ENCODE assay signal across 31 cellular contexts in genomic region chr20:50237349-50237748, GRCh38. TPM values are rescaled to one million over a fixed set of nuclear protein-coding genes. Genes with fewer than 3 reads are reported as not detected.
DNase-seq lines count a peak whose midpoint lies in the region; ATAC-seq and TF ChIP-seq lines count a peak whose summit lies in the region.
"Had no signal": no experiment of that assay in that cellular context is flagged by ENCODE, and none has a peak within 500 bp of the region (broad histone marks: within the 10 kb centered on the region; RNA-seq: fewer than 3 reads in every experiment).

No MANE protein-coding gene starts in this region.

- no TSS peak for BruUV-seq in mammary epithelial cell (replicated peaks; lab: Mats Ljungman, UMichigan)

- no peak overlapping the region for H3K14ac ChIP-seq in H9 (ENCODE audit: insufficient read depth, low read length)

- H2BK5ac ChIP-seq in H9 (ENCODE audit: insufficient read length, low read length) = no peak overlapping the region

- no peaks in the 10 kb centered on the region for H3K79me1 ChIP-seq in H9 (ENCODE audit: insufficient read depth, low read depth, low read length, poor library complexity, severe bottlenecking)

- H3K56ac ChIP-seq in H9 (ENCODE audit: insufficient read length, low read depth, low read length) = no peak overlapping the region

- H3K4ac ChIP-seq in H9 (ENCODE audit: low read depth, low read length) = no peak overlapping the region

- H2BK15ac ChIP-seq in H9 (ENCODE audit: low read depth, low read length) = no peak overlapping the region

- intact Hi-C loops in mammary epithelial cell (cut with micrococcal nuclease) (no loop called here), lower lobe of right lung (cut with DNase I) (no loop called here)

- H3K79me2 ChIP-seq in mammary epithelial cell (ENCODE audit: insufficient read depth, low read length) (no peaks in the 10 kb centered on the region), H9 (ENCODE audit: insufficient read depth, low read length) (no peaks in the 10 kb centered on the region)
- H3K79me2 ChIP-seq: hepatocyte had no signal

- dilution Hi-C loops in mammary epithelial cell (cut with HindIII; ENCODE audit: low sequenced_read_pairs) = no loop called here

- H3K9me3 Mint-ChIP-seq in H9 = no peaks in the 10 kb centered on the region
- H3K9me3 Mint-ChIP-seq: activated B cell treated with CpG ODN at 0.5 μM for 24 hours; activated naive CD4-positive, alpha-beta T cell treated with anti-CD3 and anti-CD28 coated beads, Interleukin-2, amount 10 ng/mL, durations not matched to agents 7 days and 5 days; HFFc6; T-cell had no signal

- H3K4me3 Mint-ChIP-seq in H9 = no peak overlapping the region; a peak in 1 of 5 replicates
- H3K4me3 Mint-ChIP-seq: activated B cell treated with CpG ODN at 0.5 μM for 24 hours; activated naive CD4-positive, alpha-beta T cell treated with anti-CD3 and anti-CD28 coated beads, Interleukin-2, amount 10 ng/mL, durations not matched to agents 7 days and 5 days; HFFc6; T-cell had no signal

- CTCF ChIA-PET in mammary epithelial cell (lab: Charles Lee; ENCODE audit: low non-redundant PET) = no interaction called here

- H3K27me3 Mint-ChIP-seq in H9 (ENCODE audit: low read depth) = peaks cover 1% of the 10 kb centered on the region
- H3K27me3 Mint-ChIP-seq: T-cell had no signal

- ATAC-seq in lower lobe of right lung (peak in 1 of 2 donors; percentile 29), GM21717 (IDR thresholded peaks at IDR 0.05; ENCODE audit: unreplicated experiment) (no peak)
- ATAC-seq: GM12878; left cardiac atrium; stimulated activated naive CD8-positive, alpha-beta T cell treated with anti-CD3 and anti-CD28 coated beads, Interleukin-15, Interleukin-2, amounts not matched to agents 100 U/mL and 50 U/mL, for 24 hours; T-cell had no signal

- H3K9me3 ChIP-seq in mammary epithelial cell (replicated peaks; ENCODE audit: insufficient read depth, low read length) (no peaks in the 10 kb centered on the region), lower lobe of right lung (no peaks in the 10 kb centered on the region), H9 (ENCODE audit: control insufficient read depth, low read depth, low read length) (no peaks in the 10 kb centered on the region)
- H3K9me3 ChIP-seq: BLaER1, esophagus muscularis mucosa, thyroid gland had no signal

- no peak overlapping the region for H2BK12ac ChIP-seq in H9 (ENCODE audit: insufficient read length, low read depth, low read length)

- H3T11ph ChIP-seq in H9 (ENCODE audit: low read length) = no peak overlapping the region

- no peaks in the 10 kb centered on the region for H3K36me3 ChIP-seq in mammary epithelial cell (ENCODE audit: insufficient read depth, low read length)
- H3K36me3 ChIP-seq in lower lobe of right lung = no peaks in the 10 kb centered on the region
- H3K36me3 ChIP-seq: BLaER1, esophagus muscularis mucosa, thyroid gland had no signal

- 18% methylated on average over 4 of the region's 4 CpGs for WGBS in mammary epithelial cell (ENCODE audit: low coverage, missing lambda C conversion rate)
- WGBS in H9 (ENCODE audit: extremely low coverage, insufficient read length, low lambda C conversion rate) = no CpG with 5 or more reads among the region's 4 CpGs

- H3K9ac ChIP-seq in mammary epithelial cell (ENCODE audit: insufficient read depth, low read length) (no peak overlapping the region), H9 (ENCODE audit: extremely low read depth, insufficient read length, low read length) (no peak overlapping the region)
- H3K9ac ChIP-seq: BLaER1, GM23248 had no signal

- no peak overlapping the region for H4K8ac ChIP-seq in H9 (replicated peaks; ENCODE audit: insufficient read length, low read depth, low read length)

- H3K4me1 ChIP-seq in mammary epithelial cell (ENCODE audit: insufficient read depth, low read length) (peaks cover 23% of the 10 kb centered on the region), lower lobe of right lung (no peaks in the 10 kb centered on the region), H9 (ENCODE audit: insufficient read depth, low read length) (no peaks in the 10 kb centered on the region)
- H3K4me1 ChIP-seq: esophagus muscularis mucosa had no signal

- no peak overlapping the region for H4K91ac ChIP-seq in H9 (ENCODE audit: insufficient read length, low read depth, low read length)

- no peak overlapping the region for H3K23ac ChIP-seq in H9 (ENCODE audit: insufficient read length, low read depth, low read length)

- H2BK20ac ChIP-seq in H9 (ENCODE audit: low read depth, low read length, poor library complexity, severe bottlenecking) = no peak overlapping the region

- H3K4me1 Mint-ChIP-seq in H9 = no peaks in the 10 kb centered on the region
- H3K4me1 Mint-ChIP-seq: activated B cell treated with CpG ODN at 0.5 μM for 24 hours; activated naive CD4-positive, alpha-beta T cell treated with anti-CD3 and anti-CD28 coated beads, Interleukin-2, amount 10 ng/mL, durations not matched to agents 7 days and 5 days; T-cell had no signal

- no peaks in the 10 kb centered on the region for H3K36me3 Mint-ChIP-seq in H9 (ENCODE audit: insufficient read depth in 1 of 3, low read depth in 3 of 3)
- H3K36me3 Mint-ChIP-seq: activated naive CD4-positive, alpha-beta T cell treated with anti-CD3 and anti-CD28 coated beads, Interleukin-2, amount 10 ng/mL, durations not matched to agents 7 days and 5 days; naive B cell; T-cell had no signal

- H3K27ac ChIP-seq in mammary epithelial cell (ENCODE audit: insufficient read depth, low read depth, low read length) (no peak overlapping the region), lower lobe of right lung (no peak overlapping the region), H9 (ENCODE audit: insufficient read length, low read depth, low read length) (no peak overlapping the region)
- H3K27ac ChIP-seq: BLaER1, esophagus muscularis mucosa, GM23248, hepatocyte, thyroid gland had no signal

- no peak overlapping the region for H4K5ac ChIP-seq in H9 (ENCODE audit: insufficient read length, low read depth, low read length)

- H3K23me2 ChIP-seq in H9 (ENCODE audit: insufficient read length, low read depth, low read length, poor library complexity, severe bottlenecking) = no peaks in the 10 kb centered on the region

- no peak overlapping the region for H2BK120ac ChIP-seq in H9 (ENCODE audit: low read depth, low read length, poor library complexity, severe bottlenecking)

- H2AFZ ChIP-seq in mammary epithelial cell (ENCODE audit: low read depth, low read length) = peak overlapping the region; percentile 11
- no peak overlapping the region for H2AFZ ChIP-seq in H9 (ENCODE audit: low read length)
- H2AFZ ChIP-seq: GM23248, hepatocyte had no signal

- no peak overlapping the region for H3K18ac ChIP-seq in H9 (ENCODE audit: insufficient read length, low read depth, low read length)

- no peak overlapping the region for H3K4me2 ChIP-seq in mammary epithelial cell (ENCODE audit: insufficient read depth, low read depth, low read length)
- H3K4me2 ChIP-seq in H9 (ENCODE audit: insufficient read depth, insufficient read length, low read length) = no peak overlapping the region
- H3K4me2 ChIP-seq: BLaER1, hepatocyte had no signal

- H4K20me1 ChIP-seq in mammary epithelial cell (ENCODE audit: insufficient read depth, low read length) (no peaks in the 10 kb centered on the region), H9 (ENCODE audit: control insufficient read depth, insufficient read depth, insufficient read length) (no peaks in the 10 kb centered on the region)
- H4K20me1 ChIP-seq: BLaER1 had no signal

- DNase-seq in A172 (ENCODE audit: low spot score) (peak; percentile 42), HT-29 (ENCODE audit: low spot score) (peak; percentile 95), mammary epithelial cell (peak; percentile 88), lower lobe of right lung (peak; percentile 20), H9 (no peak), NCI-H774 (lab: John Stamatoyannopoulos, UW) (no peak)
- DNase-seq in activated CD8-positive, alpha-beta memory T cell treated with anti-CD3 and anti-CD28 coated beads, Interleukin-2, amount 50 U/mL, for 4 hours = no peak
- DNase-seq: activated B cell treated with CpG ODN at 0.5 μM for 24 hours; activated CD4-positive, alpha-beta T cell treated with anti-CD3 and anti-CD28 coated beads, Interleukin-2, amount 50 U/mL, for 4 hours; activated naive CD4-positive, alpha-beta T cell treated with anti-CD3 and anti-CD28 coated beads, Interleukin-2, amount 10 ng/mL, durations not matched to agents 7 days and 5 days; amniotic stem cell; COR-L47; DND-41; effector memory CD4-positive, alpha-beta T cell; GM23248; HFFc6; KG1; left cardiac atrium; naive B cell; NCI-H1436 treated with DMSO at 0.1 percent for 48 hours; NCI-H2107; NCI-H82; SHP77 treated with DMSO at 0.1 percent for 48 hours; stimulated activated naive CD8-positive, alpha-beta T cell treated with anti-CD3 and anti-CD28 coated beads, Interleukin-15, Interleukin-2, amounts not matched to agents 100 U/mL and 50 U/mL, for 24 hours; T-cell; thyroid gland had no signal

- no peak for TF ChIP-seq CTCF in mammary epithelial cell (conservative IDR thresholded peaks at IDR 0.05 in 1 of 2, IDR thresholded peaks at IDR 0.05 in 1 of 2; ENCODE audit: extremely low read depth in 1 of 2, insufficient read depth in 1 of 2, low read depth in 1 of 2, low read length in 2 of 2)
- TF ChIP-seq CTCF in lower lobe of right lung (IDR thresholded peaks at IDR 0.05) = no peak
- TF ChIP-seq CTCF in H9 (conservative IDR thresholded peaks at IDR 0.05) = no peak

- no peak overlapping the region for H2AK5ac ChIP-seq in H9 (ENCODE audit: insufficient read length, low read length)

- in situ Hi-C loops in mammary epithelial cell (cut with MboI; ENCODE audit: low sequenced_read_pairs in 2 of 2) = no loop called here

- no peaks in the 10 kb centered on the region for H3K27me3 ChIP-seq in mammary epithelial cell (ENCODE audit: insufficient read depth, low read length)
- no peaks in the 10 kb centered on the region for H3K27me3 ChIP-seq in lower lobe of right lung (ENCODE audit: low read depth)
- no peaks in the 10 kb centered on the region for H3K27me3 ChIP-seq in H9 (ENCODE audit: insufficient read depth, low read length)
- H3K27me3 ChIP-seq: BLaER1, esophagus muscularis mucosa, hepatocyte, thyroid gland had no signal

- H3K27ac Mint-ChIP-seq in H9 = no peak overlapping the region
- H3K27ac Mint-ChIP-seq: activated B cell treated with CpG ODN at 0.5 μM for 24 hours; activated naive CD4-positive, alpha-beta T cell treated with anti-CD3 and anti-CD28 coated beads, Interleukin-2, amount 10 ng/mL, durations not matched to agents 7 days and 5 days; HFFc6; naive B cell; T-cell had no signal

- H3K4me3 ChIP-seq in mammary epithelial cell (replicated peaks in 1 of 3; ENCODE audit: insufficient read depth in 1 of 3, low read depth in 2 of 3, low read length in 3 of 3) (no peak overlapping the region), lower lobe of right lung (no peak overlapping the region)
- H3K4me3 ChIP-seq: BLaER1, esophagus muscularis mucosa, GM12878, GM23248, hepatocyte, thyroid gland had no signal

RNA-seq across cellular contexts. Expression of gene CEBPB, which starts 46.7 kb away (rescaled TPM):
- total RNA-seq in A172 (2014; rRNA removed; shearing (Covaris generic)) = 26.8 and 31.5 TPM in 2 replicates
- total RNA-seq in HT-29 (2014; rRNA removed; shearing (Covaris generic)) = 177 and 178 TPM in 2 replicates
- total RNA-seq in mammary epithelial cell = 100 to 1,000 TPM in 1 of 2 donors, 10 to 100 TPM in 1; 81.9 to 166 TPM
- polyA plus RNA-seq in mammary epithelial cell = 35.3 TPM
- 6.8 TPM for polyA minus RNA-seq in mammary epithelial cell
- 326 TPM for total RNA-seq in lower lobe of right lung
- 22.6 and 25.3 TPM in 2 replicates for total RNA-seq in H9 (2021)

Comparison
In these comparisons a context has a peak if more than half of its experiments do, and no peak if none do; other contexts are left out.
1. DNase-seq: peak in A172 (single experiment), HT-29 (single experiment), mammary epithelial cell (single experiment) and lower lobe of right lung (single experiment); none in activated CD8-positive, alpha-beta memory T cell treated with anti-CD3 and anti-CD28 coated beads, Interleukin-2, amount 50 U/mL, for 4 hours (single experiment), H9 (single experiment) and NCI-H774 (single experiment).